8 cellular contexts compared by ENCODE assay signal in the genomic region with DNA sequence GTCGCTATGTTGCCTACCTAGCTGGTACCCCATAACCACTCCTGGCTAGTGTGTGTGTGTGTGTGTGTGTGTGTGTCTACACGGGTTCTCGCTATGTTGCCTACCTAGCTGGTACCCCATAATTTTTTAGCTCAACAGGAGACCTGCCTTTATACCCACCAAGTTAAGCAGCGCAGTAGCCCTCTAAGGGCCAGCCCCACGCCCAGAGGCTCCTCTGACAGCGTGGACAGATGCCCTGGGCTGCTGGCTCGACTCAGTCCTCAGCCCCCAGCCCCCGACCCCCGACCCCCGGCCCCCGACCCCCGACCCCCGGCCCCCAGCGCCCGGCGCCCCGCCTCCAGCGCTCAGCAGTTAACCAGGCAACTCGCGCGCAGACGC. TPM values are rescaled to one million over a fixed set of nuclear protein-coding genes. Genes with fewer than 3 reads are reported as not detected.
DNase-seq lines count a peak whose midpoint lies in the region; ATAC-seq, FAIRE-seq and TF ChIP-seq lines count a peak whose summit lies in the region.

No MANE protein-coding gene starts in this region.

- H3K4me1 ChIP-seq in HCT116 (ENCODE audit: control insufficient read depth in 1 of 2, insufficient read depth in 2 of 2, low read length in 2 of 2) = peaks cover 3 to 14% of the 10 kb centered on the region in 2 experiments
- peaks cover 0 to 68% (median 30%) of the 10 kb centered on the region in 9 donors for H3K4me1 ChIP-seq in heart right ventricle
- peaks cover 0 to 2% of the 10 kb centered on the region in 2 donors for H3K4me1 ChIP-seq in small intestine (ENCODE audit: control insufficient read depth in 2 of 2, insufficient read depth in 1 of 2, low read depth in 1 of 2, low read length in 1 of 2)

- H3K4me2 ChIP-seq in HCT116 (ENCODE audit: low read length) = peak overlapping the region; percentile 97

- no peaks in the 10 kb centered on the region for H3K9me2 ChIP-seq in HCT116 (ENCODE audit: insufficient read depth)

- CTCF ChIA-PET in HCT116 (lab: Charles Lee) = interaction anchor here (2.2 to 2.5 kb wide), 2 partner anchors 49 to 227 kb away, joined by 5 to 15 read pairs; no protein-coding TSS in a partner anchor
- CTCF ChIA-PET in T-cell (lab: Charles Lee) = no interaction called here

- intact Hi-C loops in HCT116 (cut with micrococcal nuclease) (loop anchor here (5.0 kb wide), 1 partner anchor 597 kb away; no protein-coding TSS in a partner anchor), heart right ventricle (cut with DNase I) (loop anchor here in 7 of 10 donors (2.0 to 10.0 kb wide), 13 partner anchors 38 to 233 kb away; partner anchors contain the start of genes TMEM9B (in 4 of the 7), RPL27A (in 2 of the 7) and TRIM66 (in 2 of the 7))

- H3K9me3 ChIP-seq in HCT116 (ENCODE audit: control insufficient read depth in 1 of 2, insufficient read depth in 1 of 2, low read depth in 1 of 2, low read length in 2 of 2) = no peaks in the 10 kb centered on the region
- no peaks in the 10 kb centered on the region for H3K9me3 ChIP-seq in heart right ventricle
- H3K9me3 ChIP-seq in small intestine (ENCODE audit: control insufficient read depth, low read depth) = no peaks in the 10 kb centered on the region

- H3K27me3 ChIP-seq in HCT116 (ENCODE audit: insufficient read depth, low read length) (no peaks in the 10 kb centered on the region), heart right ventricle (no peaks in the 10 kb centered on the region), small intestine (ENCODE audit: control insufficient read depth in 2 of 2, insufficient read depth in 2 of 2, low read length in 2 of 2) (no peaks in the 10 kb centered on the region)

- BruUV-seq in HCT116 (replicated peaks; lab: Mats Ljungman, UMichigan) = no TSS peak

- H3K4me3 Mint-ChIP-seq in T-cell = peak overlapping the region; percentile 82 to 93 (median 90)

- peak overlapping the region in 1 of 2 donors; percentile 61 for H3K27ac Mint-ChIP-seq in T-cell

- no peaks in the 10 kb centered on the region for H3K9me3 Mint-ChIP-seq in T-cell

- RAD21 ChIA-PET in HCT116 (lab: Charles Lee; ENCODE audit: low non-redundant PET in 1 of 2, low total read pairs in 2 of 2, uncharacterized antibody in 2 of 2, unreplicated experiment in 2 of 2) = no interaction called here

- H3K27ac ChIP-seq in C4-2B = peak overlapping the region; percentile 88
- H3K27ac ChIP-seq in HCT116 (ENCODE audit: low read depth, low read length) = no peak overlapping the region
- H3K27ac ChIP-seq in heart right ventricle = peak overlapping the region in 9 of 10 donors; percentile 89 to 99 (median 95)
- no peak overlapping the region for H3K27ac ChIP-seq in small intestine (ENCODE audit: low read depth in 1 of 2, low read length in 1 of 2)

- ATAC-seq in HCT116 (peak; percentile 33), T-cell (replicated peaks in 1 of 4) (peak; percentile 12 to 19 (median 18)), heart right ventricle (peak in 6 of 8 donors; percentile 1 to 46 (median 6)), GM21737 (IDR thresholded peaks at IDR 0.05; ENCODE audit: unreplicated experiment) (no peak), GM21515 (IDR thresholded peaks at IDR 0.05; ENCODE audit: unreplicated experiment) (no peak)

- DNase-seq in HCT116 (ENCODE audit: low read depth, low spot score) (no peak), T-cell (peak in 1 of 34 experiments; percentile 3), heart right ventricle (no peak), small intestine (no peak), cerebellar nuclear complex (lab: John Stamatoyannopoulos, UW) (no peak)

- no peak for TF ChIP-seq CTCF in C4-2B (conservative IDR thresholded peaks at IDR 0.05)
- no peak for TF ChIP-seq CTCF in HCT116 (IDR thresholded peaks at IDR 0.05 in 2 of 3, conservative IDR thresholded peaks at IDR 0.05 in 1 of 3; ENCODE audit: borderline replicate concordance in 1 of 3, insufficient read depth in 1 of 3, low read depth in 2 of 3, low read length in 2 of 3)
- no peak for TF ChIP-seq CTCF in heart right ventricle (IDR thresholded peaks at IDR 0.05)

- H4K20me1 ChIP-seq in HCT116 (ENCODE audit: insufficient read depth) = no peaks in the 10 kb centered on the region

- H3K36me3 ChIP-seq in HCT116 (ENCODE audit: control insufficient read depth in 1 of 2, insufficient read depth in 2 of 2, low read length in 2 of 2) (no peaks in the 10 kb centered on the region), heart right ventricle (peaks cover 0 to 10% (median 0%) of the 10 kb centered on the region in 9 donors), small intestine (ENCODE audit: control insufficient read depth in 2 of 2, insufficient read depth in 2 of 2, low read length in 2 of 2) (no peaks in the 10 kb centered on the region)

- WGBS in heart right ventricle, 2 donors = 2 to 3% methylated on average over 14 to 22 of the region's 22 CpGs
- 0 to 3% (median 1%) methylated on average over 5 to 22 of the region's 22 CpGs for WGBS in small intestine, 3 donors

- no peak overlapping the region for H2AFZ ChIP-seq in HCT116 (ENCODE audit: low read depth, low read length, poor library complexity, severe bottlenecking)

- TF ChIP-seq RAD21 in HCT116 (IDR thresholded peaks at IDR 0.05; ENCODE audit: low read depth) = no peak

- H3K79me2 ChIP-seq in HCT116 (ENCODE audit: insufficient read depth, low read length) = no peaks in the 10 kb centered on the region

- H3K4me3 ChIP-seq in HCT116 (replicated peaks in 1 of 2; ENCODE audit: low read depth in 1 of 2, low read length in 2 of 2) = peak overlapping the region; percentile 86 to 91
- H3K4me3 ChIP-seq in heart right ventricle = peak overlapping the region; percentile 59 to 98 (median 81)
- peak overlapping the region; percentile 43 to 90 for H3K4me3 ChIP-seq in small intestine (ENCODE audit: low read depth in 1 of 2, low read length in 2 of 2)

- POLR2A ChIA-PET in HCT116 (lab: Charles Lee) (interaction anchor here (0.6 to 1.4 kb wide), 3 partner anchors 109 to 1456 kb away, joined by 3 to 6 read pairs (median 3); partner anchors contain the start of gene TRIM66), T-cell (lab: Charles Lee) (no interaction called here)

- H3K27me3 Mint-ChIP-seq in T-cell = no peaks in the 10 kb centered on the region

- H3K36me3 Mint-ChIP-seq in T-cell = no peaks in the 10 kb centered on the region

- no peak for FAIRE-seq in small intestine (lab: Jason Lieb, UNC)

- peaks cover 30 to 48% (median 43%) of the 10 kb centered on the region in 3 donors for H3K4me1 Mint-ChIP-seq in T-cell

- H3K9ac ChIP-seq in HCT116 (ENCODE audit: low read length) = no peak overlapping the region

- TF ChIP-seq POLR2A in HCT116 (IDR thresholded peaks at IDR 0.05; ENCODE audit: borderline replicate concordance, extremely low read depth, insufficient read depth, insufficient read length) = no peak

TF ChIP-seq in HCT116, 20 proteins besides CTCF, POLR2A, EP300 and RAD21 (continues in another document):
- TF ChIP-seq ZFX (IDR thresholded peaks at IDR 0.05) (no peak), EZH2phosphoT487 (IDR thresholded peaks at IDR 0.05; ENCODE audit: borderline replicate concordance) (no peak), POLR2AphosphoS5 (IDR thresholded peaks at IDR 0.05; ENCODE audit: low read depth, low read length) (no peak), YY1 (IDR thresholded peaks at IDR 0.05; ENCODE audit: extremely low read depth, insufficient replicate concordance, low read depth, low read length) (no peak)
- TF ChIP-seq, protein P1, sequence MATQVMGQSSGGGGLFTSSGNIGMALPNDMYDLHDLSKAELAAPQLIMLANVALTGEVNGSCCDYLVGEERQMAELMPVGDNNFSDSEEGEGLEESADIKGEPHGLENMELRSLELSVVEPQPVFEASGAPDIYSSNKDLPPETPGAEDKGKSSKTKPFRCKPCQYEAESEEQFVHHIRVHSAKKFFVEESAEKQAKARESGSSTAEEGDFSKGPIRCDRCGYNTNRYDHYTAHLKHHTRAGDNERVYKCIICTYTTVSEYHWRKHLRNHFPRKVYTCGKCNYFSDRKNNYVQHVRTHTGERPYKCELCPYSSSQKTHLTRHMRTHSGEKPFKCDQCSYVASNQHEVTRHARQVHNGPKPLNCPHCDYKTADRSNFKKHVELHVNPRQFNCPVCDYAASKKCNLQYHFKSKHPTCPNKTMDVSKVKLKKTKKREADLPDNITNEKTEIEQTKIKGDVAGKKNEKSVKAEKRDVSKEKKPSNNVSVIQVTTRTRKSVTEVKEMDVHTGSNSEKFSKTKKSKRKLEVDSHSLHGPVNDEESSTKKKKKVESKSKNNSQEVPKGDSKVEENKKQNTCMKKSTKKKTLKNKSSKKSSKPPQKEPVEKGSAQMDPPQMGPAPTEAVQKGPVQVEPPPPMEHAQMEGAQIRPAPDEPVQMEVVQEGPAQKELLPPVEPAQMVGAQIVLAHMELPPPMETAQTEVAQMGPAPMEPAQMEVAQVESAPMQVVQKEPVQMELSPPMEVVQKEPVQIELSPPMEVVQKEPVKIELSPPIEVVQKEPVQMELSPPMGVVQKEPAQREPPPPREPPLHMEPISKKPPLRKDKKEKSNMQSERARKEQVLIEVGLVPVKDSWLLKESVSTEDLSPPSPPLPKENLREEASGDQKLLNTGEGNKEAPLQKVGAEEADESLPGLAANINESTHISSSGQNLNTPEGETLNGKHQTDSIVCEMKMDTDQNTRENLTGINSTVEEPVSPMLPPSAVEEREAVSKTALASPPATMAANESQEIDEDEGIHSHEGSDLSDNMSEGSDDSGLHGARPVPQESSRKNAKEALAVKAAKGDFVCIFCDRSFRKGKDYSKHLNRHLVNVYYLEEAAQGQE (IDR thresholded peaks at IDR 0.05; ENCODE audit: low read depth) = no peak
- TF ChIP-seq, protein P2, sequence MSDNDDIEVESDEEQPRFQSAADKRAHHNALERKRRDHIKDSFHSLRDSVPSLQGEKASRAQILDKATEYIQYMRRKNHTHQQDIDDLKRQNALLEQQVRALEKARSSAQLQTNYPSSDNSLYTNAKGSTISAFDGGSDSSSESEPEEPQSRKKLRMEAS (IDR thresholded peaks at IDR 0.05) = no peak

RNA-seq across cellular contexts. Expression of gene AKIP1, which starts 0.3 kb away (rescaled TPM):
- 30.3 TPM for total RNA-seq in HCT116 (2021; ENCODE audit: unreplicated experiment)
- polyA plus RNA-seq in HCT116 (2012) = 29.3 and 36.8 TPM in 2 replicates
- 10 to 100 TPM in 3 of 5 donors, 1 to 10 TPM in 2; 5.8 to 17.9 (median 11.1) TPM for total RNA-seq in T-cell
- total RNA-seq in heart right ventricle = 10 to 100 TPM; 21.6 to 29.3 (median 25.5) TPM
- 10 to 100 TPM; 11.1 to 23.3 TPM for polyA plus RNA-seq in heart right ventricle
- polyA plus RNA-seq in small intestine = 10 to 100 TPM; 11.6 to 24.4 (median 16.2) TPM

RNA-seq across cellular contexts. Expression of gene C11orf16, which starts 22.1 kb away (rescaled TPM):
- not detected for total RNA-seq in HCT116 (2021; ENCODE audit: unreplicated experiment)
- not detected in 2 replicates for polyA plus RNA-seq in HCT116 (2012)
- total RNA-seq in T-cell = not detected
- total RNA-seq in heart right ventricle = under 1 TPM in 1 of 10 donors, not detected in 9; 0.21 TPM
- not detected for polyA plus RNA-seq in heart right ventricle
- polyA plus RNA-seq in small intestine = not detected

RNA-seq across cellular contexts. Expression of gene ASCL3, which starts 32.2 kb away (rescaled TPM):
- total RNA-seq in HCT116 (2021; ENCODE audit: unreplicated experiment) (not detected), T-cell (not detected), heart right ventricle (not detected)
- not detected in 2 replicates for polyA plus RNA-seq in HCT116 (2012)
- polyA plus RNA-seq in heart right ventricle (not detected), small intestine (not detected)

RNA-seq across cellular contexts. Expression of gene TMEM9B, which starts 53.6 kb away (rescaled TPM):
- total RNA-seq in HCT116 (2021; ENCODE audit: unreplicated experiment) = 26.8 TPM
- 14.9 and 19.6 TPM in 2 replicates for polyA plus RNA-seq in HCT116 (2012)
- 10 to 100 TPM; 19.9 to 30.5 (median 29.4) TPM for total RNA-seq in T-cell
- 10 to 100 TPM; 35.5 to 52.8 (median 47.7) TPM for total RNA-seq in heart right ventricle
- 10 to 100 TPM; 23.8 to 56.7 TPM for polyA plus RNA-seq in heart right ventricle
- 10 to 100 TPM; 31.3 to 45.7 (median 45.4) TPM for polyA plus RNA-seq in small intestine

Comparison
In these comparisons a context has a peak if more than half of its experiments do, and no peak if none do; other contexts are left out.
1. H3K27ac ChIP-seq: peak in C4-2B (single experiment) and heart right ventricle (9 of 10); none in HCT116 (single experiment) and small intestine (0 of 2).
2. ATAC-seq: peak in HCT116 (single experiment), T-cell (4 of 4) and heart right ventricle (6 of 8); none in GM21737 (single experiment) and GM21515 (single experiment).
3. Peak in every context shown above with its lines, with median percentiles within 50 percentile points of each other: H3K4me3 ChIP-seq.